23 cellular contexts compared by ENCODE assay signal in genomic region chr10:106278385-106278784, GRCh38.
DNase-seq lines count a peak whose midpoint lies in the region; ATAC-seq and TF ChIP-seq lines count a peak whose summit lies in the region.
"Had no signal": no experiment of that assay in that cellular context is flagged by ENCODE, and none has a peak within 500 bp of the region (broad histone marks: within the 10 kb centered on the region; RNA-seq: fewer than 3 reads in every experiment).

No MANE protein-coding gene starts in this region.

- H3K4me1 ChIP-seq in SK-N-SH (ENCODE audit: control insufficient read depth in 1 of 2, insufficient read depth in 2 of 2, low read depth in 1 of 2, low read length in 1 of 2) = no peaks in the 10 kb centered on the region
- H3K4me1 ChIP-seq in Karpas-422 (ENCODE audit: low read length) = no peaks in the 10 kb centered on the region
- H3K4me1 ChIP-seq: A549, ascending aorta, stomach, upper lobe of left lung had no signal

- no peak overlapping the region for H2AFZ ChIP-seq in SK-N-SH (ENCODE audit: low read depth)
- H2AFZ ChIP-seq in Karpas-422 (ENCODE audit: low read length) = no peak overlapping the region

- peak; percentile 45 for TF ChIP-seq RAD21 in SK-N-SH (IDR thresholded peaks at IDR 0.05; ENCODE audit: low read length)

- DNase-seq in SK-N-SH (peak; percentile 7), Karpas-422 (peak; percentile 26), fibroblast of pulmonary artery (ENCODE audit: low read depth) (peak; percentile 31), progenitor cell of endocrine pancreas (ENCODE audit: low spot score, unreplicated experiment) (no peak), AML-193 (lab: John Stamatoyannopoulos, UW) (no peak), NOMO-1 (lab: John Stamatoyannopoulos, UW; ENCODE audit: unreplicated experiment in 2 of 2) (no peak)
- DNase-seq: activated naive CD4-positive, alpha-beta T cell treated with anti-CD3 and anti-CD28 coated beads for 36 hours; activated T-cell treated with anti-CD3 and anti-CD28 coated beads, Interleukin-2, amount 50 U/mL, for 48 hours; CD4-positive, CD25-positive, alpha-beta regulatory T cell; DMS 273 treated with DMSO at 0.1 percent for 48 hours; effector memory CD8-positive, alpha-beta T cell; KG1; mucosa of descending colon; NCI-H2081 treated with DMSO at 0.1 percent for 48 hours; nucleus accumbens; retina; stomach; upper lobe of left lung had no signal

- TF ChIP-seq CTCF in SK-N-SH (IDR thresholded peaks at IDR 0.05) (no peak), fibroblast of pulmonary artery (IDR thresholded peaks at IDR 0.05; ENCODE audit: low read length, missing control alignments) (no peak), progenitor cell of endocrine pancreas (IDR thresholded peaks at IDR 0.05; ENCODE audit: unreplicated experiment) (peak; percentile 33)

- H3K9me3 Mint-ChIP-seq in progenitor cell of endocrine pancreas (ENCODE audit: low read depth) = peaks cover 5% of the 10 kb centered on the region

- H4K20me1 ChIP-seq in SK-N-SH (ENCODE audit: insufficient read depth) = no peaks in the 10 kb centered on the region
- no peaks in the 10 kb centered on the region for H4K20me1 ChIP-seq in Karpas-422 (ENCODE audit: insufficient read depth, low read depth, low read length)

- CTCF ChIA-PET in SK-N-SH (lab: Yijun Ruan, JAX) = interaction anchor here (1.0 kb wide), 1 partner anchor 10 kb away, joined by 4 read pairs; no protein-coding TSS in a partner anchor

- H3K4me3 ChIP-seq in SK-N-SH (ENCODE audit: low read depth in 2 of 2, low read length in 1 of 2) = no peak overlapping the region
- no peak overlapping the region for H3K4me3 ChIP-seq in Karpas-422 (ENCODE audit: low read length)
- H3K4me3 ChIP-seq in fibroblast of pulmonary artery (replicated peaks; ENCODE audit: low read depth, low read length) = no peak overlapping the region
- H3K4me3 ChIP-seq: A549, ascending aorta, GM12878, mucosa of descending colon, stomach, upper lobe of left lung had no signal

- no peaks in the 10 kb centered on the region for H3K4me1 Mint-ChIP-seq in progenitor cell of endocrine pancreas (ENCODE audit: low read depth)
- H3K4me1 Mint-ChIP-seq: CD4-positive, CD25-positive, alpha-beta regulatory T cell had no signal

- POLR2A ChIA-PET in SK-N-SH (lab: Yijun Ruan, JAX) = no interaction called here

- ATAC-seq in SK-N-SH treated with all-trans-retinoic acid at 6 μM for 48 hours (no peak), HG03108 (IDR thresholded peaks at IDR 0.05; ENCODE audit: unreplicated experiment) (no peak)
- ATAC-seq: A549; effector memory CD8-positive, alpha-beta T cell; GM12878; mucosa of descending colon had no signal

- H3K9me3 ChIP-seq in SK-N-SH (no peaks in the 10 kb centered on the region), Karpas-422 (ENCODE audit: low read length) (peaks cover 11% of the 10 kb centered on the region)
- H3K9me3 ChIP-seq: A549, ascending aorta, mucosa of descending colon, stomach, upper lobe of left lung had no signal

- H3K27me3 ChIP-seq in SK-N-SH (ENCODE audit: insufficient read depth) = no peaks in the 10 kb centered on the region
- H3K27me3 ChIP-seq in Karpas-422 (ENCODE audit: low read length) = no peaks in the 10 kb centered on the region
- H3K27me3 ChIP-seq: ascending aorta, stomach, upper lobe of left lung had no signal

- no peaks in the 10 kb centered on the region for H3K36me3 ChIP-seq in SK-N-SH (replicated peaks in 1 of 2; ENCODE audit: control insufficient read depth in 1 of 2, insufficient read depth in 2 of 2, low read length in 1 of 2)
- no peaks in the 10 kb centered on the region for H3K36me3 ChIP-seq in Karpas-422 (ENCODE audit: insufficient read depth, low read length)
- H3K36me3 ChIP-seq: ascending aorta, stomach, upper lobe of left lung had no signal

- no peaks in the 10 kb centered on the region for H3K36me3 Mint-ChIP-seq in progenitor cell of endocrine pancreas (ENCODE audit: insufficient read depth)
- H3K36me3 Mint-ChIP-seq: CD4-positive, CD25-positive, alpha-beta regulatory T cell had no signal

- H3K4me2 ChIP-seq in SK-N-SH (no peak overlapping the region), Karpas-422 (ENCODE audit: low read depth, low read length, poor library complexity, severe bottlenecking) (no peak overlapping the region)
- H3K4me2 ChIP-seq: A549 had no signal

- H3K27ac Mint-ChIP-seq in progenitor cell of endocrine pancreas = no peak overlapping the region
- H3K27ac Mint-ChIP-seq: activated naive CD4-positive, alpha-beta T cell treated with anti-CD3 and anti-CD28 coated beads for 36 hours; CD4-positive, CD25-positive, alpha-beta regulatory T cell; effector memory CD8-positive, alpha-beta T cell had no signal

- H3K27ac ChIP-seq in SK-N-SH (ENCODE audit: low read depth in 2 of 2, low read length in 1 of 2) (no peak overlapping the region), Karpas-422 (ENCODE audit: low read length) (no peak overlapping the region)
- H3K27ac ChIP-seq: A549, ascending aorta, stomach, upper lobe of left lung had no signal

- no peak overlapping the region for H3K4me3 Mint-ChIP-seq in progenitor cell of endocrine pancreas (ENCODE audit: low read depth)
- H3K4me3 Mint-ChIP-seq: activated naive CD4-positive, alpha-beta T cell treated with anti-CD3 and anti-CD28 coated beads for 36 hours; CD4-positive, CD25-positive, alpha-beta regulatory T cell; effector memory CD8-positive, alpha-beta T cell had no signal

- H3K9ac ChIP-seq in SK-N-SH (no peak overlapping the region), Karpas-422 (ENCODE audit: low read length) (no peak overlapping the region)

- WGBS in SK-N-SH (ENCODE audit: low lambda C conversion rate) = 9% methylated on average over 1 of the region's 1 CpG

- no peaks in the 10 kb centered on the region for H3K27me3 Mint-ChIP-seq in progenitor cell of endocrine pancreas
- H3K27me3 Mint-ChIP-seq: CD4-positive, CD25-positive, alpha-beta regulatory T cell; effector memory CD8-positive, alpha-beta T cell had no signal

- H3K9me2 ChIP-seq in SK-N-SH = no peaks in the 10 kb centered on the region
- no peaks in the 10 kb centered on the region for H3K9me2 ChIP-seq in Karpas-422 (replicated peaks; ENCODE audit: insufficient read depth, low read length)

- TF ChIP-seq EP300 in SK-N-SH (IDR thresholded peaks at IDR 0.05; ENCODE audit: borderline replicate concordance in 1 of 2, low read depth in 1 of 2, low read length in 1 of 2) = no peak

- no peaks in the 10 kb centered on the region for H3F3A ChIP-seq in SK-N-SH (replicated peaks; ENCODE audit: insufficient read depth)

- H3K79me2 ChIP-seq in SK-N-SH (ENCODE audit: insufficient read depth) (no peaks in the 10 kb centered on the region; the same call in 1 of the 2 replicates), Karpas-422 (ENCODE audit: low read length) (no peaks in the 10 kb centered on the region)

TF ChIP-seq in SK-N-SH, 30 proteins besides CTCF, POLR2A, EP300 and RAD21:
- no peak for TF ChIP-seq RFX5 (IDR thresholded peaks at IDR 0.05; ENCODE audit: low read length)
- TF ChIP-seq EZH2phosphoT487 (IDR thresholded peaks at IDR 0.05; ENCODE audit: borderline replicate concordance, low read depth) = no peak
- TF ChIP-seq ELF1 (IDR thresholded peaks at IDR 0.05) = no peak
TF ChIP-seq in SK-N-SH: peak in this region for 0.

TF ChIP-seq in SK-N-SH treated with all-trans-retinoic acid at 6 μM for 48 hours, 23 proteins besides CTCF, POLR2A, EP300 and RAD21 (continues in another document):
- TF ChIP-seq ZC3H10 (CRISPR knock-in tag; IDR thresholded peaks at IDR 0.05) (no peak), ZNF70 (CRISPR knock-in tag; IDR thresholded peaks at IDR 0.05) (no peak), POU6F1 (CRISPR knock-in tag; IDR thresholded peaks at IDR 0.05; ENCODE audit: borderline replicate concordance, low read depth) (no peak), PPARA (CRISPR knock-in tag; IDR thresholded peaks at IDR 0.05; ENCODE audit: borderline replicate concordance) (no peak), OSR1 (CRISPR knock-in tag; IDR thresholded peaks at IDR 0.05) (no peak), ZNF8 (CRISPR knock-in tag; IDR thresholded peaks at IDR 0.05) (no peak), ARNTL (CRISPR knock-in tag; IDR thresholded peaks at IDR 0.05; ENCODE audit: borderline replicate concordance, low read depth) (no peak), SNAI2 (CRISPR knock-in tag; IDR thresholded peaks at IDR 0.05) (no peak), TSHZ2 (CRISPR knock-in tag; IDR thresholded peaks at IDR 0.05) (no peak), ZFP3 (CRISPR knock-in tag; IDR thresholded peaks at IDR 0.05) (no peak)

Comparison
In these comparisons a context has a peak if more than half of its experiments do, and no peak if none do; other contexts are left out.
1. DNase-seq: peak in SK-N-SH (single experiment), Karpas-422 (single experiment) and fibroblast of pulmonary artery (single experiment); none in progenitor cell of endocrine pancreas (single experiment), AML-193 (0 of 2) and NOMO-1 (0 of 2).